ENCODE assay signal across 1 cellular context in the genomic region with DNA sequence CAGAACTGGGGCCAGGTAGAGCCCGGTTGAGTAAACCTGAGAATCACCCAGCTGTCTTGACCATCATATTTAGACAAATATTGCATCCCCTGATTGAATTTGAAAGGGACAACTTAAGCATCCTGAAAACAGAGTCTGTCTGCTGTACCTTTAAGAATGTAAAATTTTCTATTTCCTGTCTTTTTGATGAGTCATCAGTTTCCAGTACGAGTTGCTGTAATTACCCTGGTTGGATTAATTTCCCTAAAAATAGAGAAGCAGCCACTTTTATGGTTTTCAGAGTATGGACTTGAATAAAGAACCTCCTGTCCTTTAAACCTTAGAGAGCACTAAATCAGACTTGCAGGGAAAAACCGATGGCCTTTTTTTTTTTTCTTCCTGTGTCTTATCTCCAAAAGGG.
A peak's percentile ranks its signal among the peaks of the same experiment; 100 is the strongest.
TF ChIP-seq lines count a peak whose summit lies in the region.

No MANE protein-coding gene starts in this region.

TF ChIP-seq in A549, 52 proteins besides CTCF, POLR2A, EP300 and RAD21 (continued from another document):
- TF ChIP-seq KDM1A (IDR thresholded peaks at IDR 0.05; ENCODE audit: low read depth) (no peak), FOXS1 (CRISPR knock-in tag; IDR thresholded peaks at IDR 0.05) (no peak), HEYL (CRISPR knock-in tag; IDR thresholded peaks at IDR 0.05) (no peak), CHD4 (IDR thresholded peaks at IDR 0.05; ENCODE audit: borderline replicate concordance) (no peak), NR3C1 (IDR thresholded peaks at IDR 0.05) (no peak), KDM5A (IDR thresholded peaks at IDR 0.05) (no peak), ESRRA (IDR thresholded peaks at IDR 0.05; ENCODE audit: borderline replicate concordance, low read length) (no peak), BHLHE40 (IDR thresholded peaks at IDR 0.05; ENCODE audit: low read depth, low read length) (no peak), NFE2L2 (conservative IDR thresholded peaks at IDR 0.05; ENCODE audit: low read length) (peak; percentile 61), FOSL2 (IDR thresholded peaks at IDR 0.05) (peak; percentile 34; the same call in 1 of the 2 replicates), FOSL2 (CRISPR knock-in tag; IDR thresholded peaks at IDR 0.05) (peak; percentile 93), RNF2 (IDR thresholded peaks at IDR 0.05; ENCODE audit: borderline replicate concordance, low read depth) (no peak), NPAS2 (CRISPR knock-in tag; IDR thresholded peaks at IDR 0.05; ENCODE audit: borderline replicate concordance) (no peak)
- TF ChIP-seq, protein P1, sequence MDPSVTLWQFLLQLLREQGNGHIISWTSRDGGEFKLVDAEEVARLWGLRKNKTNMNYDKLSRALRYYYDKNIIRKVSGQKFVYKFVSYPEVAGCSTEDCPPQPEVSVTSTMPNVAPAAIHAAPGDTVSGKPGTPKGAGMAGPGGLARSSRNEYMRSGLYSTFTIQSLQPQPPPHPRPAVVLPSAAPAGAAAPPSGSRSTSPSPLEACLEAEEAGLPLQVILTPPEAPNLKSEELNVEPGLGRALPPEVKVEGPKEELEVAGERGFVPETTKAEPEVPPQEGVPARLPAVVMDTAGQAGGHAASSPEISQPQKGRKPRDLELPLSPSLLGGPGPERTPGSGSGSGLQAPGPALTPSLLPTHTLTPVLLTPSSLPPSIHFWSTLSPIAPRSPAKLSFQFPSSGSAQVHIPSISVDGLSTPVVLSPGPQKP (IDR thresholded peaks at IDR 0.05; ENCODE audit: low read depth, low read length) = no peak
- TF ChIP-seq, protein P2, sequence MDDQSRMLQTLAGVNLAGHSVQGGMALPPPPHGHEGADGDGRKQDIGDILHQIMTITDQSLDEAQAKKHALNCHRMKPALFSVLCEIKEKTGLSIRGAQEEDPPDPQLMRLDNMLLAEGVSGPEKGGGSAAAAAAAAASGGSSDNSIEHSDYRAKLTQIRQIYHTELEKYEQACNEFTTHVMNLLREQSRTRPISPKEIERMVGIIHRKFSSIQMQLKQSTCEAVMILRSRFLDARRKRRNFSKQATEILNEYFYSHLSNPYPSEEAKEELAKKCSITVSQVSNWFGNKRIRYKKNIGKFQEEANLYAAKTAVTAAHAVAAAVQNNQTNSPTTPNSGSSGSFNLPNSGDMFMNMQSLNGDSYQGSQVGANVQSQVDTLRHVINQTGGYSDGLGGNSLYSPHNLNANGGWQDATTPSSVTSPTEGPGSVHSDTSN (IDR thresholded peaks at IDR 0.05) = no peak
- TF ChIP-seq, protein P3, sequence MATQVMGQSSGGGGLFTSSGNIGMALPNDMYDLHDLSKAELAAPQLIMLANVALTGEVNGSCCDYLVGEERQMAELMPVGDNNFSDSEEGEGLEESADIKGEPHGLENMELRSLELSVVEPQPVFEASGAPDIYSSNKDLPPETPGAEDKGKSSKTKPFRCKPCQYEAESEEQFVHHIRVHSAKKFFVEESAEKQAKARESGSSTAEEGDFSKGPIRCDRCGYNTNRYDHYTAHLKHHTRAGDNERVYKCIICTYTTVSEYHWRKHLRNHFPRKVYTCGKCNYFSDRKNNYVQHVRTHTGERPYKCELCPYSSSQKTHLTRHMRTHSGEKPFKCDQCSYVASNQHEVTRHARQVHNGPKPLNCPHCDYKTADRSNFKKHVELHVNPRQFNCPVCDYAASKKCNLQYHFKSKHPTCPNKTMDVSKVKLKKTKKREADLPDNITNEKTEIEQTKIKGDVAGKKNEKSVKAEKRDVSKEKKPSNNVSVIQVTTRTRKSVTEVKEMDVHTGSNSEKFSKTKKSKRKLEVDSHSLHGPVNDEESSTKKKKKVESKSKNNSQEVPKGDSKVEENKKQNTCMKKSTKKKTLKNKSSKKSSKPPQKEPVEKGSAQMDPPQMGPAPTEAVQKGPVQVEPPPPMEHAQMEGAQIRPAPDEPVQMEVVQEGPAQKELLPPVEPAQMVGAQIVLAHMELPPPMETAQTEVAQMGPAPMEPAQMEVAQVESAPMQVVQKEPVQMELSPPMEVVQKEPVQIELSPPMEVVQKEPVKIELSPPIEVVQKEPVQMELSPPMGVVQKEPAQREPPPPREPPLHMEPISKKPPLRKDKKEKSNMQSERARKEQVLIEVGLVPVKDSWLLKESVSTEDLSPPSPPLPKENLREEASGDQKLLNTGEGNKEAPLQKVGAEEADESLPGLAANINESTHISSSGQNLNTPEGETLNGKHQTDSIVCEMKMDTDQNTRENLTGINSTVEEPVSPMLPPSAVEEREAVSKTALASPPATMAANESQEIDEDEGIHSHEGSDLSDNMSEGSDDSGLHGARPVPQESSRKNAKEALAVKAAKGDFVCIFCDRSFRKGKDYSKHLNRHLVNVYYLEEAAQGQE (IDR thresholded peaks at IDR 0.05) = no peak
